Comparison of ENCODE assay signal across 20 cellular contexts in the genomic region with DNA sequence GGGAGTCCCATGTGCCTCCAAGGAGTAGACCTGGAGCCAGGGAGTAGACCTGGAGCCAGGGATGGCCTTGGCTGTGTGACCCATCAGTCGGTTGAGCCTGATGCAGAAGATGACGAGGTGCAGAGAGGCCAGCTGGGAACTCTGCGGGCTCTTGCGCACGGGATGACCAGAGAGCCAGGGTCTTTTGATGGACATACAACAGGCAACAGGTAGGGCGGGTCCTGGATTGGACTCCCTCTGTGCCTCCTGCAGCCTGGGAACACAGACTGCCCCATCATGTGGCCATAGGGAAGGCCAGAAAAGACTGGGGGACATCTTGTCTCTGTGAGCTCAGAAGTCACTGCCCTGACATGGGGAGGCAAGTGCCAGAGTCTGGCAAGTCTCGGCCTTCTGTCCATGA.
"Had no signal": no experiment of that assay in that cellular context is flagged by ENCODE, and none has a peak within 500 bp of the region (broad histone marks: within the 10 kb centered on the region; RNA-seq: fewer than 3 reads in every experiment).

No MANE protein-coding gene starts in this region.

- H3K27ac ChIP-seq: breast epithelium, right lobe of liver, skin epidermis, suprapubic skin, tibial artery had no signal

- H3K4me3 ChIP-seq: breast epithelium, right lobe of liver, skin epidermis, suprapubic skin, tibial artery had no signal

- H3K9me3 Mint-ChIP-seq: activated naive CD4-positive, alpha-beta T cell treated with anti-CD3 and anti-CD28 coated beads, Interleukin-2, amount 50 U/mL, for 24 hours; naive thymus-derived CD4-positive, alpha-beta T cell had no signal

- H3K4me3 Mint-ChIP-seq: activated naive CD4-positive, alpha-beta T cell treated with anti-CD3 and anti-CD28 coated beads, Interleukin-2, amount 50 U/mL, for 24 hours; naive thymus-derived CD4-positive, alpha-beta T cell had no signal

- H3K9me3 ChIP-seq: breast epithelium, right lobe of liver, suprapubic skin, tibial artery had no signal

- FAIRE-seq: colon, endometrium, frontal cortex, islet of Langerhans had no signal

- H3K27me3 Mint-ChIP-seq: activated naive CD4-positive, alpha-beta T cell treated with anti-CD3 and anti-CD28 coated beads, Interleukin-2, amount 50 U/mL, for 24 hours; naive thymus-derived CD4-positive, alpha-beta T cell had no signal

- H3K27me3 ChIP-seq: breast epithelium, right lobe of liver, suprapubic skin, tibial artery had no signal

- H3K4me1 ChIP-seq: breast epithelium, right lobe of liver, suprapubic skin had no signal

- DNase-seq: activated CD4-positive, alpha-beta T cell treated with anti-CD3 and anti-CD28 coated beads for 4 hours; activated CD4-positive, alpha-beta T cell treated with anti-CD3 and anti-CD28 coated beads, Interleukin-2, amount 50 U/mL, for 4 hours; activated gamma-delta T cell treated with Interleukin-2 at 50 U/mL for 16 hours; dermis blood vessel endothelial cell; effector CD4-positive, alpha-beta T cell; midbrain; naive thymus-derived CD4-positive, alpha-beta T cell; right lobe of liver; stimulated activated CD4-positive, alpha-beta T cell treated with anti-CD3 and anti-CD28 coated beads, Interleukin-12 subunit alpha, Interleukin-12 subunit beta, amount 100 ng/mL, for 4 hours; stimulated activated CD4-positive, alpha-beta T cell treated with anti-CD3 and anti-CD28 coated beads, Interleukin-4, amount 100 ng/mL, for 1 hour; stimulated activated naive CD4-positive, alpha-beta T cell; tibial artery had no signal

- ATAC-seq: naive thymus-derived CD4-positive, alpha-beta T cell; right lobe of liver had no signal

- H3K4me1 Mint-ChIP-seq: activated naive CD4-positive, alpha-beta T cell treated with anti-CD3 and anti-CD28 coated beads, Interleukin-2, amount 50 U/mL, for 24 hours; naive thymus-derived CD4-positive, alpha-beta T cell had no signal
